8 cellular contexts compared by ENCODE assay signal in genomic region chr7:148699772-148700629, GRCh38. TPM values are rescaled to one million over a fixed set of nuclear protein-coding genes. Genes with fewer than 3 reads are reported as not detected.
DNase-seq lines count a peak whose midpoint lies in the region; ATAC-seq and TF ChIP-seq lines count a peak whose summit lies in the region.

No MANE protein-coding gene starts in this region.

- peak; percentile 22 for TF ChIP-seq RAD21 in liver (IDR thresholded peaks at IDR 0.05)

- no peak for TF ChIP-seq POLR2A in thyroid gland (IDR thresholded peaks at IDR 0.05)

- H3K9me3 Mint-ChIP-seq in MCF 10A (ENCODE audit: unreplicated experiment), result no peaks in the 10 kb centered on the region

- H3K4me1 ChIP-seq in liver (ENCODE audit: control insufficient read depth in 4 of 4, insufficient read depth in 4 of 4, low read length in 3 of 4), result peaks cover 2 to 38% (median 24%) of the 10 kb centered on the region in 4 donors
- peaks cover 33 to 44% of the 10 kb centered on the region in 2 donors for H3K4me1 ChIP-seq in thyroid gland

- H3K4me1 Mint-ChIP-seq in MCF 10A (ENCODE audit: insufficient read depth, unreplicated experiment), result peaks cover 50% of the 10 kb centered on the region

- peak overlapping the region; percentile 71 for H3K27ac Mint-ChIP-seq in MCF 10A (ENCODE audit: low read depth, unreplicated experiment)

- H3K9ac ChIP-seq in liver (ENCODE audit: low read depth in 1 of 2, low read length in 2 of 2), result peak overlapping the region; percentile 76 to 90

- WGBS in liver, result 1% methylated on average over 37 of the region's 37 CpGs
- 3 to 4% methylated on average over 16 to 27 of the region's 37 CpGs for WGBS in thyroid gland, 2 donors

- TF ChIP-seq CTCF in MCF 10A (IDR thresholded peaks at IDR 0.05; ENCODE audit: unreplicated experiment), result no peak
- no peak for TF ChIP-seq CTCF in liver (IDR thresholded peaks at IDR 0.05; ENCODE audit: low read depth, low read length, missing input control)
- no peak for TF ChIP-seq CTCF in thyroid gland (IDR thresholded peaks at IDR 0.05)

- CTCF ChIA-PET in MCF 10A (lab: Yijun Ruan, JAX), result interaction anchor here (0.5 to 1.6 kb wide), 5 partner anchors 9 to 185 kb away, joined by 3 to 7 read pairs (median 3); no protein-coding TSS in a partner anchor

- peak overlapping the region; percentile 85 for H3K4me3 Mint-ChIP-seq in MCF 10A (ENCODE audit: unreplicated experiment)

- ATAC-seq in HG02588 (IDR thresholded peaks at IDR 0.05; ENCODE audit: unreplicated experiment), result peak; percentile 31

- intact Hi-C loops in MCF 10A (cut with micrococcal nuclease) (loop anchor here (1.0 to 10.0 kb wide), 4 partner anchors 123 to 263 kb away; partner anchors contain the start of gene EZH2), thyroid gland (cut with DNase I) (loop anchor here (10.0 kb wide), 1 partner anchor 185 kb away; the partner anchor contains the start of gene EZH2)

- DNase-seq in NCI-H510A treated with DMSO at 0.1 percent for 48 hours (lab: John Stamatoyannopoulos, UW), result peak; percentile 10
- DNase-seq in NCI-H510A (lab: John Stamatoyannopoulos, UW), result no peak
- DNase-seq in NCI-H69 (lab: John Stamatoyannopoulos, UW), result peak; percentile 64
- peak; percentile 41 for DNase-seq in MCF 10A (ENCODE audit: unreplicated experiment)
- no peak for DNase-seq in thyroid gland
- DNase-seq in NCI-H2081 treated with DMSO at 0.1 percent for 48 hours (lab: John Stamatoyannopoulos, UW), result no peak

- H3K36me3 Mint-ChIP-seq in MCF 10A (ENCODE audit: insufficient read depth, unreplicated experiment), result no peaks in the 10 kb centered on the region

- peak overlapping the region; percentile 95 to 98 for H3K27ac ChIP-seq in liver (ENCODE audit: low read depth in 1 of 2, low read length in 2 of 2)
- peak overlapping the region; percentile 95 to 97 (median 97) for H3K27ac ChIP-seq in thyroid gland

- no peaks in the 10 kb centered on the region for H3K27me3 Mint-ChIP-seq in MCF 10A (ENCODE audit: insufficient read depth, unreplicated experiment)

- TSS peak; percentile 40 for BruUV-seq in MCF 10A (replicated peaks; lab: Mats Ljungman, UMichigan)

- no peaks in the 10 kb centered on the region for H3K27me3 ChIP-seq in liver (ENCODE audit: control insufficient read depth in 4 of 4, insufficient read depth in 4 of 4, low read length in 3 of 4)
- no peaks in the 10 kb centered on the region for H3K27me3 ChIP-seq in thyroid gland

- H3K9me3 ChIP-seq in liver (ENCODE audit: control insufficient read depth in 4 of 4, low read length in 3 of 4) (no peaks in the 10 kb centered on the region), thyroid gland (no peaks in the 10 kb centered on the region)

- POLR2A ChIA-PET in MCF 10A (lab: Yijun Ruan, JAX), result interaction anchor here (0.7 to 3.9 kb wide), 15 partner anchors 12 to 447 kb away, joined by 3 to 23 read pairs (median 3); partner anchors contain the start of gene ZNF398

- H3K36me3 ChIP-seq in liver (ENCODE audit: control insufficient read depth in 4 of 4, insufficient read depth in 3 of 4, low read depth in 1 of 4, low read length in 3 of 4), result no peaks in the 10 kb centered on the region
- no peaks in the 10 kb centered on the region for H3K36me3 ChIP-seq in thyroid gland

- H3K4me3 ChIP-seq in liver (ENCODE audit: low read depth in 1 of 3, low read length in 3 of 3) (peak overlapping the region; percentile 69 to 98 (median 77)), thyroid gland (replicated peaks in 1 of 3) (peak overlapping the region; percentile 76 to 92 (median 78))

TF ChIP-seq in liver, 16 proteins besides CTCF, POLR2A, EP300 and RAD21:
- TF ChIP-seq ATF3 (IDR thresholded peaks at IDR 0.05) (peak; percentile 25), JUND (IDR thresholded peaks at IDR 0.05) (no peak), GABPA (IDR thresholded peaks at IDR 0.05 in 1 of 2, conservative IDR thresholded peaks at IDR 0.05 in 1 of 2) (no peak), TAF1 (conservative IDR thresholded peaks at IDR 0.05) (peak; percentile 78), YY1 (IDR thresholded peaks at IDR 0.05) (no peak), HNF4G (IDR thresholded peaks at IDR 0.05) (no peak), EGR1 (IDR thresholded peaks at IDR 0.05; ENCODE audit: low read depth in 2 of 2) (no peak), HNF4A (conservative IDR thresholded peaks at IDR 0.05) (peak in 1 of 2 donors; percentile 3), REST (IDR thresholded peaks at IDR 0.05) (peak; percentile 65), RXRA (IDR thresholded peaks at IDR 0.05) (no peak), NR2F2 (IDR thresholded peaks at IDR 0.05) (no peak), FOXA1 (IDR thresholded peaks at IDR 0.05) (no peak), MAX (IDR thresholded peaks at IDR 0.05) (peak; percentile 8), ZBTB33 (IDR thresholded peaks at IDR 0.05) (no peak), FOXA2 (IDR thresholded peaks at IDR 0.05) (no peak), SP1 (IDR thresholded peaks at IDR 0.05) (no peak)

RNA-seq across cellular contexts. Expression of gene CUL1, which starts 1.3 kb away (rescaled TPM):
- total RNA-seq in MCF 10A (2022), result 41.2 and 49.2 TPM in 2 replicates
- total RNA-seq in liver, result 10 to 100 TPM; 27.7 to 56.7 TPM
- polyA plus RNA-seq in liver, result 10 to 100 TPM; 21.7 to 25.7 TPM
- 10 to 100 TPM; 51.3 to 53.4 (median 52.9) TPM for total RNA-seq in thyroid gland

Comparison
In these comparisons a context has a peak if more than half of its experiments do, and no peak if none do; other contexts are left out.
1. DNase-seq: peak in NCI-H510A treated with DMSO at 0.1 percent for 48 hours (single experiment), NCI-H69 (single experiment) and MCF 10A (single experiment); none in NCI-H510A (single experiment), thyroid gland (0 of 2) and NCI-H2081 treated with DMSO at 0.1 percent for 48 hours (single experiment).